Comparison of ENCODE assay signal across 10 cellular contexts in genomic region chr9:110125763-110126351, GRCh38.
DNase-seq lines count a peak whose midpoint lies in the region; ATAC-seq, FAIRE-seq and TF ChIP-seq lines count a peak whose summit lies in the region.
"Had no signal": no experiment of that assay in that cellular context is flagged by ENCODE, and none has a peak within 500 bp of the region (broad histone marks: within the 10 kb centered on the region; RNA-seq: fewer than 3 reads in every experiment).

No MANE protein-coding gene starts in this region.

- H3K9me3 Mint-ChIP-seq in activated naive CD8-positive, alpha-beta T cell treated with anti-CD3 and anti-CD28 coated beads, Interleukin-2, amount 10 ng/mL, durations not matched to agents 7 days and 5 days: no peaks in the 10 kb centered on the region

- no peaks in the 10 kb centered on the region for H3K27me3 Mint-ChIP-seq in activated naive CD8-positive, alpha-beta T cell treated with anti-CD3 and anti-CD28 coated beads, Interleukin-2, amount 10 ng/mL, durations not matched to agents 7 days and 5 days

- peaks cover 16% of the 10 kb centered on the region for H3K4me1 Mint-ChIP-seq in activated naive CD8-positive, alpha-beta T cell treated with anti-CD3 and anti-CD28 coated beads, Interleukin-2, amount 10 ng/mL, durations not matched to agents 7 days and 5 days

- ATAC-seq in activated naive CD8-positive, alpha-beta T cell treated with anti-CD3 and anti-CD28 coated beads, Interleukin-2, amount 10 ng/mL, durations not matched to agents 7 days and 5 days (ENCODE audit: low read depth): no peak
- no peak for ATAC-seq in HG03039 (IDR thresholded peaks at IDR 0.05; ENCODE audit: unreplicated experiment)

- H3K4me3 ChIP-seq in kidney (ENCODE audit: low read length in 2 of 2): peak overlapping the region; percentile 57 to 59
- H3K4me3 ChIP-seq in stomach: peak overlapping the region; percentile 10 to 35 (median 32)

- intact Hi-C loops in kidney (cut with DNase I) (no loop called here), stomach (cut with DNase I; ENCODE audit: low total_unique reads) (no loop called here)

- no peak for DNase-seq in activated naive CD8-positive, alpha-beta T cell treated with anti-CD3 and anti-CD28 coated beads, Interleukin-2, amount 10 ng/mL, durations not matched to agents 7 days and 5 days
- DNase-seq in kidney: no peak
- DNase-seq in stomach: no peak
- no peak for DNase-seq in midbrain (lab: John Stamatoyannopoulos, UW)
- no peak for DNase-seq in NCI-H345 (lab: John Stamatoyannopoulos, UW)
- DNase-seq: effector CD8-positive, alpha-beta T cell; RPMI8226 had no signal

- TF ChIP-seq CTCF in kidney (IDR thresholded peaks at IDR 0.05; ENCODE audit: borderline replicate concordance, extremely low read depth, insufficient read depth) (no peak), stomach (IDR thresholded peaks at IDR 0.05) (no peak)

- H3K27ac Mint-ChIP-seq in activated naive CD8-positive, alpha-beta T cell treated with anti-CD3 and anti-CD28 coated beads, Interleukin-2, amount 10 ng/mL, durations not matched to agents 7 days and 5 days: peak overlapping the region; percentile 70

- H3K4me1 ChIP-seq in kidney (ENCODE audit: control insufficient read depth in 1 of 2, insufficient read depth in 1 of 2, low read depth in 1 of 2, low read length in 2 of 2) (peaks cover 53 to 66% of the 10 kb centered on the region in 2 donors), stomach (peaks cover 41 to 74% (median 55%) of the 10 kb centered on the region in 4 donors)

- H3K27ac ChIP-seq in KOPT-K1 (ENCODE audit: low read depth, low read length, poor library complexity, severe bottlenecking) (peak overlapping the region; percentile 87), kidney (ENCODE audit: low read depth in 2 of 2, low read length in 2 of 2) (peak overlapping the region; percentile 87 to 92), stomach (peak overlapping the region; percentile 69 to 89 (median 82))

- no peak for TF ChIP-seq POLR2A in stomach (IDR thresholded peaks at IDR 0.05)

- H3K36me3 ChIP-seq in KOPT-K1 (ENCODE audit: insufficient read depth, low read length): peaks cover 28% of the 10 kb centered on the region
- no peaks in the 10 kb centered on the region for H3K36me3 ChIP-seq in kidney (ENCODE audit: control insufficient read depth in 1 of 2, insufficient read depth in 2 of 2, low read length in 2 of 2)
- H3K36me3 ChIP-seq in stomach: no peaks in the 10 kb centered on the region

- H3K9ac ChIP-seq in kidney (ENCODE audit: low read length in 2 of 2): peak overlapping the region; percentile 61 to 75

- H3K4me3 Mint-ChIP-seq in activated naive CD8-positive, alpha-beta T cell treated with anti-CD3 and anti-CD28 coated beads, Interleukin-2, amount 10 ng/mL, durations not matched to agents 7 days and 5 days: peak overlapping the region; percentile 49

- 44 to 76% (median 57%) methylated on average over 7 to 8 of the region's 8 CpGs for WGBS in stomach, 5 donors

- H3K9me3 ChIP-seq in KOPT-K1 (ENCODE audit: insufficient read depth, low read length, poor library complexity, severe bottlenecking) (no peaks in the 10 kb centered on the region), kidney (ENCODE audit: control insufficient read depth in 1 of 2, low read length in 2 of 2) (no peaks in the 10 kb centered on the region), stomach (no peaks in the 10 kb centered on the region)

- H3K36me3 Mint-ChIP-seq in activated naive CD8-positive, alpha-beta T cell treated with anti-CD3 and anti-CD28 coated beads, Interleukin-2, amount 10 ng/mL, durations not matched to agents 7 days and 5 days: no peaks in the 10 kb centered on the region

- no peaks in the 10 kb centered on the region for H3K27me3 ChIP-seq in stomach

- no peak for FAIRE-seq in kidney (lab: Jason Lieb, UNC)
- FAIRE-seq: GM18507 had no signal

- POLR2A ChIA-PET in activated naive CD8-positive, alpha-beta T cell treated with anti-CD3 and anti-CD28 coated beads, Interleukin-2, amount 10 ng/mL, durations not matched to agents 7 days and 5 days (lab: Charles Lee): interaction anchor here (0.6 to 2.8 kb wide), 4 partner anchors 18 to 92 kb away, joined by 3 to 12 read pairs (median 5); no protein-coding TSS in a partner anchor

- no peak for TF ChIP-seq EP300 in stomach (IDR thresholded peaks at IDR 0.05)
